In genomic region chr10:14185501-14186045, GRCh38 we compare ENCODE assay signal across 8 cellular contexts.
DNase-seq lines count a peak whose midpoint lies in the region; ATAC-seq and TF ChIP-seq lines count a peak whose summit lies in the region.

No MANE protein-coding gene starts in this region.

- peak overlapping the region; percentile 62 for H3K4me3 Mint-ChIP-seq in activated CD4-positive, alpha-beta T cell treated with anti-CD3 and anti-CD28 coated beads, Interleukin-2, amount 10 ng/mL, durations not matched to agents 24 days and 14 days

- peak; percentile 68 for ATAC-seq in GM18520 (IDR thresholded peaks at IDR 0.05; ENCODE audit: unreplicated experiment)
- ATAC-seq in HG02610 (IDR thresholded peaks at IDR 0.05; ENCODE audit: unreplicated experiment) = peak; percentile 87
- ATAC-seq in left lobe of liver = no peak

- peaks cover 57% of the 10 kb centered on the region for H3K27me3 Mint-ChIP-seq in activated CD4-positive, alpha-beta T cell treated with anti-CD3 and anti-CD28 coated beads, Interleukin-2, amount 10 ng/mL, durations not matched to agents 24 days and 14 days

- H3K27ac Mint-ChIP-seq in activated CD4-positive, alpha-beta T cell treated with anti-CD3 and anti-CD28 coated beads, Interleukin-2, amount 10 ng/mL, durations not matched to agents 24 days and 14 days = peak overlapping the region; percentile 92

- H3K4me1 Mint-ChIP-seq in activated CD4-positive, alpha-beta T cell treated with anti-CD3 and anti-CD28 coated beads, Interleukin-2, amount 10 ng/mL, durations not matched to agents 24 days and 14 days = peaks cover 19% of the 10 kb centered on the region

- H3K9me3 Mint-ChIP-seq in activated CD4-positive, alpha-beta T cell treated with anti-CD3 and anti-CD28 coated beads, Interleukin-2, amount 10 ng/mL, durations not matched to agents 24 days and 14 days = peaks cover 8% of the 10 kb centered on the region

- TF ChIP-seq CTCF in fibroblast of pulmonary artery (IDR thresholded peaks at IDR 0.05; ENCODE audit: low read length, missing control alignments) = no peak

- intact Hi-C loops in activated CD4-positive, alpha-beta T cell treated with anti-CD3 and anti-CD28 coated beads, Interleukin-2, amount 10 ng/mL, durations not matched to agents 24 days and 14 days (cut with micrococcal nuclease) = loop anchor here (2.0 to 10.0 kb wide), 5 partner anchors 177 to 767 kb away; partner anchors contain the start of gene DCLRE1C

- H3K4me3 ChIP-seq in fibroblast of pulmonary artery (replicated peaks; ENCODE audit: low read depth, low read length) = no peak overlapping the region

- DNase-seq in NCI-H146 treated with DMSO at 0.1 percent for 48 hours (lab: John Stamatoyannopoulos, UW; ENCODE audit: unreplicated experiment) (peak; percentile 99), fibroblast of pulmonary artery (ENCODE audit: low read depth) (peak; percentile 69), left lobe of liver (ENCODE audit: low spot score) (no peak), NCI-H1048 (lab: John Stamatoyannopoulos, UW) (no peak)
- peak; percentile 84 for DNase-seq in activated CD4-positive, alpha-beta T cell treated with anti-CD3 and anti-CD28 coated beads, Interleukin-2, amount 10 ng/mL, durations not matched to agents 24 days and 14 days
- DNase-seq in stimulated activated CD4-positive, alpha-beta T cell treated with anti-CD3 and anti-CD28 coated beads, TNF-alpha, amount 100 ng/mL, for 48 hours (ENCODE audit: low read depth in 3 of 3) = peak; percentile 45 to 70 (median 50)

- no peaks in the 10 kb centered on the region for H3K36me3 Mint-ChIP-seq in activated CD4-positive, alpha-beta T cell treated with anti-CD3 and anti-CD28 coated beads, Interleukin-2, amount 10 ng/mL, durations not matched to agents 24 days and 14 days (ENCODE audit: low read depth)

Comparison
In these comparisons a context has a peak if more than half of its experiments do, and no peak if none do; other contexts are left out.
1. DNase-seq: peak in NCI-H146 treated with DMSO at 0.1 percent for 48 hours (single experiment), activated CD4-positive, alpha-beta T cell treated with anti-CD3 and anti-CD28 coated beads, Interleukin-2, amount 10 ng/mL, durations not matched to agents 24 days and 14 days (single experiment), fibroblast of pulmonary artery (single experiment) and stimulated activated CD4-positive, alpha-beta T cell treated with anti-CD3 and anti-CD28 coated beads, TNF-alpha, amount 100 ng/mL, for 48 hours (3 of 3); none in left lobe of liver (single experiment) and NCI-H1048 (single experiment).